ENCODE assay signal across 1 cellular context in genomic region chr3:197521277-197522182, GRCh38.
TF ChIP-seq lines count a peak whose summit lies in the region.

No MANE protein-coding gene starts in this region.

TF ChIP-seq in HepG2, 621 proteins besides CTCF, POLR2A, EP300 and RAD21 (continues in another document):
- TF ChIP-seq AGO2 (optimal IDR thresholded peaks at IDR 0.05; ENCODE audit: low read depth, low read length): no peak
- TF ChIP-seq NFKB2 (CRISPR knock-in tag; IDR thresholded peaks at IDR 0.05; ENCODE audit: borderline replicate concordance): no peak
- TF ChIP-seq THAP7 (CRISPR knock-in tag; IDR thresholded peaks at IDR 0.05): 0 out of 2 replicates have a peak, but pooled peaks have one; percentile 49
- TF ChIP-seq RARA (CRISPR knock-in tag; IDR thresholded peaks at IDR 0.05): 0 out of 2 replicates have a peak, but pooled peaks have one; percentile 17
- TF ChIP-seq TBX3 (IDR thresholded peaks at IDR 0.05; ENCODE audit: borderline replicate concordance): no peak
- TF ChIP-seq, protein P1, sequence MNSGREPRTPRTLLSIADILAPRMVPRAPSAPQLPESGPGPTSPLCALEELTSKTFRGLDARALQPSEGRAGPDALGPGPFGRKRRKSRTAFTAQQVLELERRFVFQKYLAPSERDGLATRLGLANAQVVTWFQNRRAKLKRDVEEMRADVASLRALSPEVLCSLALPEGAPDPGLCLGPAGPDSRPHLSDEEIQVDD (CRISPR knock-in tag; IDR thresholded peaks at IDR 0.05; ENCODE audit: borderline replicate concordance): no peak
- no peak for TF ChIP-seq GABPA (IDR thresholded peaks at IDR 0.05; ENCODE audit: low read depth, low read length)
- TF ChIP-seq GABPA (CRISPR knock-in tag; IDR thresholded peaks at IDR 0.05; ENCODE audit: low read depth): no peak
- no peak for TF ChIP-seq ATAD3A (CRISPR knock-in tag; IDR thresholded peaks at IDR 0.05)
- TF ChIP-seq, protein P2, sequence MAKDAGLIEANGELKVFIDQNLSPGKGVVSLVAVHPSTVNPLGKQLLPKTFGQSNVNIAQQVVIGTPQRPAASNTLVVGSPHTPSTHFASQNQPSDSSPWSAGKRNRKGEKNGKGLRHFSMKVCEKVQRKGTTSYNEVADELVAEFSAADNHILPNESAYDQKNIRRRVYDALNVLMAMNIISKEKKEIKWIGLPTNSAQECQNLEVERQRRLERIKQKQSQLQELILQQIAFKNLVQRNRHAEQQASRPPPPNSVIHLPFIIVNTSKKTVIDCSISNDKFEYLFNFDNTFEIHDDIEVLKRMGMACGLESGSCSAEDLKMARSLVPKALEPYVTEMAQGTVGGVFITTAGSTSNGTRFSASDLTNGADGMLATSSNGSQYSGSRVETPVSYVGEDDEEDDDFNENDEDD (CRISPR knock-in tag; IDR thresholded peaks at IDR 0.05; ENCODE audit: borderline replicate concordance): 0 out of 2 replicates have a peak, but pooled peaks have one; percentile 12
- TF ChIP-seq ZNF547 (CRISPR knock-in tag; IDR thresholded peaks at IDR 0.05): no peak
- TF ChIP-seq TARDBP (CRISPR knock-in tag; IDR thresholded peaks at IDR 0.05): peak; percentile 9; the same call in 1 of the 2 replicates
- TF ChIP-seq ZNF430 (CRISPR knock-in tag; IDR thresholded peaks at IDR 0.05): 0 out of 2 replicates have a peak, but pooled peaks have one; percentile 23
- 0 out of 2 replicates have a peak, but pooled peaks have one; percentile 45 for TF ChIP-seq PRMT3 (CRISPR knock-in tag; IDR thresholded peaks at IDR 0.05; ENCODE audit: borderline replicate concordance, low read depth)
- no peak for TF ChIP-seq ZNF713 (CRISPR knock-in tag; IDR thresholded peaks at IDR 0.05)
- TF ChIP-seq, protein P3, sequence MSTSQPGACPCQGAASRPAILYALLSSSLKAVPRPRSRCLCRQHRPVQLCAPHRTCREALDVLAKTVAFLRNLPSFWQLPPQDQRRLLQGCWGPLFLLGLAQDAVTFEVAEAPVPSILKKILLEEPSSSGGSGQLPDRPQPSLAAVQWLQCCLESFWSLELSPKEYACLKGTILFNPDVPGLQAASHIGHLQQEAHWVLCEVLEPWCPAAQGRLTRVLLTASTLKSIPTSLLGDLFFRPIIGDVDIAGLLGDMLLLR (CRISPR knock-in tag; IDR thresholded peaks at IDR 0.05): 0 out of 2 replicates have a peak, but pooled peaks have one; percentile 27
- TF ChIP-seq SP4 (CRISPR knock-in tag; IDR thresholded peaks at IDR 0.05): 0 out of 2 replicates have a peak, but pooled peaks have one; percentile 7
- peak; percentile 15; the same call in 1 of the 2 replicates for TF ChIP-seq PHF21A (CRISPR knock-in tag; IDR thresholded peaks at IDR 0.05)
- TF ChIP-seq ZBTB33 (CRISPR knock-in tag; IDR thresholded peaks at IDR 0.05): peak; percentile 33; the same call in 1 of the 2 replicates
- 0 out of 2 replicates have a peak, but pooled peaks have one; percentile 18 for TF ChIP-seq ZNF740 (CRISPR knock-in tag; IDR thresholded peaks at IDR 0.05)
- no peak for TF ChIP-seq TCF7 (IDR thresholded peaks at IDR 0.05; ENCODE audit: low read depth)
- no peak for TF ChIP-seq MYNN (CRISPR knock-in tag; IDR thresholded peaks at IDR 0.05; ENCODE audit: low read depth)
- TF ChIP-seq THAP11 (CRISPR knock-in tag; IDR thresholded peaks at IDR 0.05): 0 out of 2 replicates have a peak, but pooled peaks have one; percentile 2
- 0 out of 2 replicates have a peak, but pooled peaks have one; percentile 7 for TF ChIP-seq ZNF777 (CRISPR knock-in tag; IDR thresholded peaks at IDR 0.05)
- TF ChIP-seq ZNF790 (CRISPR knock-in tag; IDR thresholded peaks at IDR 0.05; ENCODE audit: borderline replicate concordance): 0 out of 2 replicates have a peak, but pooled peaks have one; percentile 54
- peak; percentile 74; the same call in 1 of the 2 replicates for TF ChIP-seq SRY (CRISPR knock-in tag; IDR thresholded peaks at IDR 0.05)
- TF ChIP-seq NRL (CRISPR knock-in tag; IDR thresholded peaks at IDR 0.05; ENCODE audit: borderline replicate concordance): no peak
- no peak for TF ChIP-seq MTA3 (CRISPR knock-in tag; IDR thresholded peaks at IDR 0.05)
- TF ChIP-seq NR2F6 (IDR thresholded peaks at IDR 0.05): 0 out of 2 replicates have a peak, but pooled peaks have one; percentile 9
- no peak for TF ChIP-seq NR2F6 (CRISPR knock-in tag; IDR thresholded peaks at IDR 0.05)
- 0 out of 2 replicates have a peak, but pooled peaks have one; percentile 20 for TF ChIP-seq ZNF337 (CRISPR knock-in tag; IDR thresholded peaks at IDR 0.05; ENCODE audit: borderline replicate concordance, low read depth)
- TF ChIP-seq, protein P4, sequence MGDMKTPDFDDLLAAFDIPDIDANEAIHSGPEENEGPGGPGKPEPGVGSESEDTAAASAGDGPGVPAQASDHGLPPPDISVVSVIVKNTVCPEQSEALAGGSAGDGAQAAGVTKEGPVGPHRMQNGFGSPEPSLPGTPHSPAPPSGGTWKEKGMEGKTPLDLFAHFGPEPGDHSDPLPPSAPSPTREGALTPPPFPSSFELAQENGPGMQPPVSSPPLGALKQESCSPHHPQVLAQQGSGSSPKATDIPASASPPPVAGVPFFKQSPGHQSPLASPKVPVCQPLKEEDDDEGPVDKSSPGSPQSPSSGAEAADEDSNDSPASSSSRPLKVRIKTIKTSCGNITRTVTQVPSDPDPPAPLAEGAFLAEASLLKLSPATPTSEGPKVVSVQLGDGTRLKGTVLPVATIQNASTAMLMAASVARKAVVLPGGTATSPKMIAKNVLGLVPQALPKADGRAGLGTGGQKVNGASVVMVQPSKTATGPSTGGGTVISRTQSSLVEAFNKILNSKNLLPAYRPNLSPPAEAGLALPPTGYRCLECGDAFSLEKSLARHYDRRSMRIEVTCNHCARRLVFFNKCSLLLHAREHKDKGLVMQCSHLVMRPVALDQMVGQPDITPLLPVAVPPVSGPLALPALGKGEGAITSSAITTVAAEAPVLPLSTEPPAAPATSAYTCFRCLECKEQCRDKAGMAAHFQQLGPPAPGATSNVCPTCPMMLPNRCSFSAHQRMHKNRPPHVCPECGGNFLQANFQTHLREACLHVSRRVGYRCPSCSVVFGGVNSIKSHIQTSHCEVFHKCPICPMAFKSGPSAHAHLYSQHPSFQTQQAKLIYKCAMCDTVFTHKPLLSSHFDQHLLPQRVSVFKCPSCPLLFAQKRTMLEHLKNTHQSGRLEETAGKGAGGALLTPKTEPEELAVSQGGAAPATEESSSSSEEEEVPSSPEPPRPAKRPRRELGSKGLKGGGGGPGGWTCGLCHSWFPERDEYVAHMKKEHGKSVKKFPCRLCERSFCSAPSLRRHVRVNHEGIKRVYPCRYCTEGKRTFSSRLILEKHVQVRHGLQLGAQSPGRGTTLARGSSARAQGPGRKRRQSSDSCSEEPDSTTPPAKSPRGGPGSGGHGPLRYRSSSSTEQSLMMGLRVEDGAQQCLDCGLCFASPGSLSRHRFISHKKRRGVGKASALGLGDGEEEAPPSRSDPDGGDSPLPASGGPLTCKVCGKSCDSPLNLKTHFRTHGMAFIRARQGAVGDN (CRISPR knock-in tag; IDR thresholded peaks at IDR 0.05): peak; percentile 62
- no peak for TF ChIP-seq ZNF350 (CRISPR knock-in tag; IDR thresholded peaks at IDR 0.05; ENCODE audit: borderline replicate concordance, low read depth)
- no peak for TF ChIP-seq ZNF589 (CRISPR knock-in tag; conservative IDR thresholded peaks at IDR 0.05)
- 0 out of 2 replicates have a peak, but pooled peaks have one; percentile 39 for TF ChIP-seq ZNF224 (CRISPR knock-in tag; IDR thresholded peaks at IDR 0.05)
- no peak; the same call in 1 of the 2 replicates for TF ChIP-seq GATA4 (IDR thresholded peaks at IDR 0.05; ENCODE audit: borderline replicate concordance, low read depth)
- peak; percentile 35; the same call in 1 of the 2 replicates for TF ChIP-seq ETV5 (CRISPR knock-in tag; IDR thresholded peaks at IDR 0.05; ENCODE audit: borderline replicate concordance)
- TF ChIP-seq, protein P5, sequence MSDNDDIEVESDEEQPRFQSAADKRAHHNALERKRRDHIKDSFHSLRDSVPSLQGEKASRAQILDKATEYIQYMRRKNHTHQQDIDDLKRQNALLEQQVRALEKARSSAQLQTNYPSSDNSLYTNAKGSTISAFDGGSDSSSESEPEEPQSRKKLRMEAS (IDR thresholded peaks at IDR 0.05): peak; percentile 5; the same call in 1 of the 2 replicates
- TF ChIP-seq, protein P6, sequence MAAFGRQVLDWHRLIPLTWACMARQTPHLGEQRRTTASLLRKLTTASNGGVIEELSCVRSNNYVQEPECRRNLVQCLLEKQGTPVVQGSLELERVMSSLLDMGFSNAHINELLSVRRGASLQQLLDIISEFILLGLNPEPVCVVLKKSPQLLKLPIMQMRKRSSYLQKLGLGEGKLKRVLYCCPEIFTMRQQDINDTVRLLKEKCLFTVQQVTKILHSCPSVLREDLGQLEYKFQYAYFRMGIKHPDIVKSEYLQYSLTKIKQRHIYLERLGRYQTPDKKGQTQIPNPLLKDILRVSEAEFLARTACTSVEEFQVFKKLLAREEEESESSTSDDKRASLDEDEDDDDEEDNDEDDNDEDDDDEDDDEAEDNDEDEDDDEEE (CRISPR knock-in tag; IDR thresholded peaks at IDR 0.05): 0 out of 2 replicates have a peak, but pooled peaks have one; percentile 48
- 0 out of 2 replicates have a peak, but pooled peaks have one; percentile 23 for TF ChIP-seq ZNF619 (CRISPR knock-in tag; IDR thresholded peaks at IDR 0.05)
- TF ChIP-seq ZNF512 (CRISPR knock-in tag; IDR thresholded peaks at IDR 0.05): no peak
- no peak; the same call in 1 of the 2 replicates for TF ChIP-seq ZBTB4 (CRISPR knock-in tag; IDR thresholded peaks at IDR 0.05; ENCODE audit: borderline replicate concordance)
- 0 out of 2 replicates have a peak, but pooled peaks have one; percentile 54 for TF ChIP-seq ZNF431 (CRISPR knock-in tag; IDR thresholded peaks at IDR 0.05; ENCODE audit: borderline replicate concordance, low read depth)
- TF ChIP-seq SUZ12 (IDR thresholded peaks at IDR 0.05; ENCODE audit: low read depth, low read length): no peak
- peak; percentile 13; the same call in 1 of the 2 replicates for TF ChIP-seq ZFP91 (CRISPR knock-in tag; IDR thresholded peaks at IDR 0.05; ENCODE audit: borderline replicate concordance)
